ENCODE assay signal across 29 cellular contexts in genomic region chr10:89470628-89471027, GRCh38. TPM values are rescaled to one million over a fixed set of nuclear protein-coding genes. Genes with fewer than 3 reads are reported as not detected.
A peak's percentile ranks its signal among the peaks of the same experiment; 100 is the strongest.
DNase-seq lines count a peak whose midpoint lies in the region; ATAC-seq, FAIRE-seq and TF ChIP-seq lines count a peak whose summit lies in the region.
"Had no signal": no experiment of that assay in that cellular context is flagged by ENCODE, and none has a peak within 500 bp of the region (broad histone marks: within the 10 kb centered on the region; RNA-seq: fewer than 3 reads in every experiment).

No MANE protein-coding gene starts in this region.

- no peak for TF ChIP-seq POLR2A in HepG2 (IDR thresholded peaks at IDR 0.05; ENCODE audit: insufficient read depth in 1 of 2, low read depth in 2 of 2, low read length in 2 of 2)
- no peak for TF ChIP-seq POLR2A in body of pancreas (IDR thresholded peaks at IDR 0.05)

- DNase-seq in HepG2 (ENCODE audit: low spot score) (no peak), body of pancreas (peak in 1 of 4 donors; percentile 27), mesenchymal stem cell (peak; percentile 82), type B pancreatic cell (ENCODE audit: extremely low spot score, unreplicated experiment) (no peak), D721Med (ENCODE audit: insufficient read length, low spot score) (no peak), DMS114 treated with DMSO at 0.1 percent for 48 hours (lab: John Stamatoyannopoulos, UW; ENCODE audit: unreplicated experiment) (no peak)
- DNase-seq: activated CD4-positive, CD25-positive, alpha-beta regulatory T cell; activated CD8-positive, alpha-beta T cell treated with anti-CD3 and anti-CD28 coated beads for 36 hours; activated naive CD4-positive, alpha-beta T cell treated with Interleukin-2 at 50 U/mL for 16 hours; activated T-cell treated with anti-CD3 and anti-CD28 coated beads, Interleukin-2, amount 50 U/mL, for 1 hour; effector CD8-positive, alpha-beta T cell; H9; left colon; midbrain; MM.1S; NCI-H146; NCI-H2171; NCI-H524 treated with DMSO at 0.1 percent for 48 hours; stimulated activated naive B cell treated with anti-CD40 and anti-IgM and Interleukin-4, amounts not matched to agents 10 μg/mL and 1 μg/mL and 100 μg/mL, for 72 hours; uterus had no signal

- no peak overlapping the region for H4K91ac ChIP-seq in mesenchymal stem cell (ENCODE audit: low read length)

- H3K14ac ChIP-seq in mesenchymal stem cell (ENCODE audit: low read length in 2 of 2), result no peak overlapping the region

- intact Hi-C loops in HepG2 (cut with micrococcal nuclease; ENCODE audit: unreplicated experiment) (no loop called here), body of pancreas (cut with DNase I) (no loop called here)

- H3K36me3 ChIP-seq in liver (ENCODE audit: control insufficient read depth in 4 of 4, insufficient read depth in 3 of 4, low read depth in 1 of 4, low read length in 3 of 4) (no peaks in the 10 kb centered on the region), HepG2 (replicated peaks in 1 of 2; ENCODE audit: control insufficient read depth in 1 of 2, insufficient read depth in 2 of 2, low read length in 2 of 2) (no peaks in the 10 kb centered on the region), body of pancreas (replicated peaks in 1 of 2; ENCODE audit: insufficient read depth in 1 of 2, low read depth in 2 of 2) (no peaks in the 10 kb centered on the region), mesenchymal stem cell (ENCODE audit: control insufficient read depth in 1 of 2, insufficient read depth in 2 of 2, low read depth in 1 of 2, low read length in 2 of 2) (no peaks in the 10 kb centered on the region)
- H3K36me3 ChIP-seq: ascending aorta; BLaER1 treated with 17β-estradiol and CSF1 and Interleukin-3, amounts not matched to agents 10 nM and 100 nM; gastroesophageal sphincter; prostate gland; uterus had no signal

- in situ Hi-C loops in HepG2 (cut with HindIII; ENCODE audit: extremely low pct_ligation_motif_present, low pct_unique_long_range_greater_than_20kb), result no loop called here

- TF ChIP-seq EP300 in HepG2 (IDR thresholded peaks at IDR 0.05; ENCODE audit: low read depth in 2 of 2, low read length in 2 of 2) (no peak), HepG2 (CRISPR knock-in tag; IDR thresholded peaks at IDR 0.05; ENCODE audit: borderline replicate concordance) (no peak)

- no peaks in the 10 kb centered on the region for H4K20me1 ChIP-seq in HepG2 (ENCODE audit: insufficient read depth, low read length)
- H4K20me1 ChIP-seq: BLaER1 treated with 17β-estradiol and CSF1 and Interleukin-3, amounts not matched to agents 10 nM and 100 nM had no signal

- no peak for TF ChIP-seq RAD21 in liver (IDR thresholded peaks at IDR 0.05)
- no peak for TF ChIP-seq RAD21 in HepG2 (CRISPR knock-in tag; IDR thresholded peaks at IDR 0.05)

- H3K27me3 ChIP-seq in liver (ENCODE audit: control insufficient read depth in 4 of 4, insufficient read depth in 4 of 4, low read length in 3 of 4) (no peaks in the 10 kb centered on the region), HepG2 (ENCODE audit: control insufficient read depth in 1 of 2, insufficient read depth in 2 of 2, low read length in 2 of 2) (no peaks in the 10 kb centered on the region; a peak in 1 of 5 replicates), body of pancreas (no peaks in the 10 kb centered on the region), mesenchymal stem cell (ENCODE audit: control insufficient read depth in 1 of 2, insufficient read depth in 1 of 2, low read length in 2 of 2) (no peaks in the 10 kb centered on the region)
- H3K27me3 ChIP-seq: ascending aorta; BLaER1 treated with 17β-estradiol and CSF1 and Interleukin-3, amounts not matched to agents 10 nM and 100 nM; gastroesophageal sphincter; uterus had no signal

- no peak overlapping the region for H3K4me2 ChIP-seq in HepG2 (ENCODE audit: low read depth, low read length)
- H3K4me2 ChIP-seq in mesenchymal stem cell (ENCODE audit: low read length, poor library complexity, severe bottlenecking), result no peak overlapping the region
- H3K4me2 ChIP-seq: smooth muscle cell had no signal

- H3K9ac ChIP-seq in liver (ENCODE audit: low read depth in 1 of 2, low read length in 2 of 2) (no peak overlapping the region), HepG2 (ENCODE audit: insufficient read depth, low read depth, low read length) (no peak overlapping the region), mesenchymal stem cell (ENCODE audit: low read length) (no peak overlapping the region)
- H3K9ac ChIP-seq: BLaER1 treated with 17β-estradiol and CSF1 and Interleukin-3, amounts not matched to agents 10 nM and 100 nM had no signal

- H3K23ac ChIP-seq in mesenchymal stem cell (ENCODE audit: low read length in 2 of 2), result no peak overlapping the region

- H3K4ac ChIP-seq in mesenchymal stem cell (ENCODE audit: low read depth in 1 of 2, low read length in 2 of 2), result peak overlapping the region; percentile 34 to 35

- CTCF ChIA-PET in HepG2 (lab: Yijun Ruan, JAX; ENCODE audit: low intra/inter-chr PET ratio, low total read pairs), result no interaction called here

- no peak overlapping the region for H2AK5ac ChIP-seq in mesenchymal stem cell (ENCODE audit: low read length, severe bottlenecking)

- no peaks in the 10 kb centered on the region for H3K79me1 ChIP-seq in mesenchymal stem cell (replicated peaks; ENCODE audit: low read length, poor library complexity, severe bottlenecking)

- ATAC-seq in HepG2 (no peak), body of pancreas (no peak), GM19328 (IDR thresholded peaks at IDR 0.05; ENCODE audit: unreplicated experiment) (no peak)
- ATAC-seq: activated CD8-positive, alpha-beta T cell treated with anti-CD3 and anti-CD28 coated beads for 36 hours; gastroesophageal sphincter; left colon; stimulated activated naive B cell treated with anti-CD40 and anti-IgM and Interleukin-4, amounts not matched to agents 10 μg/mL and 1 μg/mL and 100 μg/mL, for 72 hours had no signal

- H2BK12ac ChIP-seq in mesenchymal stem cell (ENCODE audit: low read length in 2 of 2), result peak overlapping the region in 1 of 2 experiments; percentile 50

- BruUV-seq in HepG2 (replicated peaks; lab: Mats Ljungman, UMichigan), result no TSS peak

- H3K18ac ChIP-seq in mesenchymal stem cell (ENCODE audit: low read depth in 1 of 2, low read length in 2 of 2), result peak overlapping the region; percentile 3 to 7

- H3K4me1 Mint-ChIP-seq in type B pancreatic cell (ENCODE audit: unreplicated experiment), result peaks cover 16% of the 10 kb centered on the region

- H3K9me3 ChIP-seq in liver (ENCODE audit: control insufficient read depth in 4 of 4, low read length in 3 of 4), result no peaks in the 10 kb centered on the region
- H3K9me3 ChIP-seq in HepG2 (ENCODE audit: low read length), result no peaks in the 10 kb centered on the region
- H3K9me3 ChIP-seq in body of pancreas, result no peaks in the 10 kb centered on the region
- H3K9me3 ChIP-seq in mesenchymal stem cell (ENCODE audit: control insufficient read depth, low read length), result no peaks in the 10 kb centered on the region
- H3K9me3 ChIP-seq: ascending aorta; BLaER1 treated with 17β-estradiol and CSF1 and Interleukin-3, amounts not matched to agents 10 nM and 100 nM; gastroesophageal sphincter; prostate gland; uterus had no signal

- 54% methylated on average over 2 of the region's 2 CpGs for WGBS in liver
- WGBS in HepG2 (ENCODE audit: low lambda C conversion rate), result 0% methylated on average over 2 of the region's 2 CpGs
- 55 to 58% methylated on average over 2 of the region's 2 CpGs for WGBS in body of pancreas, 2 donors
- no CpG with 5 or more reads among the region's 2 CpGs for WGBS in mesenchymal stem cell

- H2BK120ac ChIP-seq in mesenchymal stem cell (ENCODE audit: low read depth, low read length), result peak overlapping the region; percentile 92

- no peaks in the 10 kb centered on the region for H3K36me3 Mint-ChIP-seq in type B pancreatic cell
- H3K36me3 Mint-ChIP-seq: IgD-negative memory B cell; stimulated activated naive B cell treated with anti-CD40 and anti-IgM and Interleukin-4, amounts not matched to agents 10 μg/mL and 1 μg/mL and 100 μg/mL, for 72 hours had no signal

- H3K4me3 Mint-ChIP-seq in type B pancreatic cell, result no peak overlapping the region
- H3K4me3 Mint-ChIP-seq: activated CD8-positive, alpha-beta T cell treated with anti-CD3 and anti-CD28 coated beads for 36 hours; H9; IgD-negative memory B cell; stimulated activated naive B cell treated with anti-CD40 and anti-IgM and Interleukin-4, amounts not matched to agents 10 μg/mL and 1 μg/mL and 100 μg/mL, for 72 hours had no signal

- no peak for TF ChIP-seq CTCF in liver (IDR thresholded peaks at IDR 0.05; ENCODE audit: low read depth, low read length, missing input control)
- no peak for TF ChIP-seq CTCF in HepG2 (CRISPR knock-in tag; IDR thresholded peaks at IDR 0.05)
- TF ChIP-seq CTCF in body of pancreas (IDR thresholded peaks at IDR 0.05), result no peak
- no peak for TF ChIP-seq CTCF in type B pancreatic cell (conservative IDR thresholded peaks at IDR 0.05)
- no peak for TF ChIP-seq CTCF in D721Med (IDR thresholded peaks at IDR 0.05; ENCODE audit: insufficient read depth, missing control alignments)

- H3K9me3 Mint-ChIP-seq in type B pancreatic cell, result no peaks in the 10 kb centered on the region
- H3K9me3 Mint-ChIP-seq: activated CD8-positive, alpha-beta T cell treated with anti-CD3 and anti-CD28 coated beads for 36 hours; H9; IgD-negative memory B cell; stimulated activated naive B cell treated with anti-CD40 and anti-IgM and Interleukin-4, amounts not matched to agents 10 μg/mL and 1 μg/mL and 100 μg/mL, for 72 hours had no signal

- no peak for FAIRE-seq in HepG2 (lab: Jason Lieb, UNC)
- no peak for FAIRE-seq in D721Med (lab: Jason Lieb, UNC)

- H2BK5ac ChIP-seq in mesenchymal stem cell (ENCODE audit: low read depth, low read length, poor library complexity, severe bottlenecking), result no peak overlapping the region

- H3K27ac Mint-ChIP-seq in type B pancreatic cell, result peak overlapping the region; percentile 24
- H3K27ac Mint-ChIP-seq: activated CD8-positive, alpha-beta T cell treated with anti-CD3 and anti-CD28 coated beads for 36 hours had no signal

- H2AFZ ChIP-seq in HepG2 (ENCODE audit: low read length) (no peak overlapping the region), mesenchymal stem cell (ENCODE audit: low read depth, low read length) (no peak overlapping the region)

- H3K4me1 ChIP-seq in liver (ENCODE audit: control insufficient read depth in 4 of 4, insufficient read depth in 4 of 4, low read length in 3 of 4), result peaks cover 7 to 43% (median 37%) of the 10 kb centered on the region in 4 donors
- peaks cover 47% of the 10 kb centered on the region for H3K4me1 ChIP-seq in HepG2 (ENCODE audit: insufficient read depth, low read length)
- peaks cover 66% of the 10 kb centered on the region for H3K4me1 ChIP-seq in body of pancreas
- peaks cover 2% of the 10 kb centered on the region for H3K4me1 ChIP-seq in mesenchymal stem cell (ENCODE audit: control insufficient read depth, insufficient read depth, low read depth, low read length)
- H3K4me1 ChIP-seq: prostate gland had no signal

- H3K4me3 ChIP-seq in liver (ENCODE audit: low read depth in 1 of 3, low read length in 3 of 3) (no peak overlapping the region), HepG2 (replicated peaks in 1 of 3; ENCODE audit: insufficient read depth in 1 of 3, low read depth in 2 of 3, low read length in 3 of 3) (no peak overlapping the region), body of pancreas (no peak overlapping the region), mesenchymal stem cell (ENCODE audit: insufficient read depth in 1 of 2, low read depth in 1 of 2, low read length in 2 of 2) (no peak overlapping the region)
- H3K4me3 ChIP-seq: ascending aorta; BLaER1 treated with 17β-estradiol and CSF1 and Interleukin-3, amounts not matched to agents 10 nM and 100 nM; gastroesophageal sphincter; prostate gland; smooth muscle cell; uterus had no signal

- peak overlapping the region; percentile 92 for H4K8ac ChIP-seq in mesenchymal stem cell (ENCODE audit: low read length)

- POLR2A ChIA-PET in HepG2 (lab: Yijun Ruan, JAX), result no interaction called here

- H3K27ac ChIP-seq in liver (ENCODE audit: low read depth in 1 of 2, low read length in 2 of 2), result peak overlapping the region; percentile 51 to 57
- no peak overlapping the region for H3K27ac ChIP-seq in HepG2 (ENCODE audit: extremely low read length, insufficient read depth, low read length)
- H3K27ac ChIP-seq in body of pancreas, result peak overlapping the region in 3 of 4 donors; percentile 20 to 54 (median 48)
- no peak overlapping the region for H3K27ac ChIP-seq in mesenchymal stem cell (ENCODE audit: low read length, poor library complexity, severe bottlenecking)
- H3K27ac ChIP-seq: ascending aorta, gastroesophageal sphincter, prostate gland, RWPE1, uterus had no signal

- no peak overlapping the region for H2BK15ac ChIP-seq in mesenchymal stem cell (ENCODE audit: low read depth, poor library complexity, severe bottlenecking)

- H3K27me3 Mint-ChIP-seq in type B pancreatic cell, result no peaks in the 10 kb centered on the region

- H3K79me2 ChIP-seq in HepG2 (ENCODE audit: insufficient read depth, low read length), result no peaks in the 10 kb centered on the region

RNA-seq across cellular contexts. Expression of gene IFIT5, which starts 56.3 kb away (rescaled TPM):
- total RNA-seq in liver (10 to 100 TPM in 1 of 2 donors, 1 to 10 TPM in 1; 5.0 to 10.7 TPM), HepG2 (2016; rRNA removed; fragmentation: Illumina TruSeq; extraction: Trizol) (8.3 and 12.5 TPM in 2 replicates), body of pancreas (10 to 100 TPM in 1 of 2 donors, 1 to 10 TPM in 1; 1.6 to 11.7 TPM), type B pancreatic cell (ENCODE audit: low replicate concordance) (9.4 and 11.0 TPM in 2 replicates)
- polyA plus RNA-seq in liver (1 to 10 TPM; 6.2 to 7.3 TPM), HepG2 (2011; rRNA removed) (2.1 and 2.2 TPM in 2 replicates)
- total RNA-seq in HepG2 (2016; cell fraction: cytosol; rRNA removed; fragmentation: Illumina TruSeq; extraction: Trizol; ENCODE audit: low read depth), result 1.0 and 1.1 TPM in 2 replicates
- total RNA-seq in HepG2 (2016; cell fraction: insoluble cytoplasmic fraction; rRNA removed; fragmentation: Illumina TruSeq; extraction: Trizol), result 8.2 and 12.7 TPM in 2 replicates
- total RNA-seq in HepG2 (2016; cell fraction: membrane; rRNA removed; fragmentation: Illumina TruSeq; extraction: Trizol), result 3.3 and 4.0 TPM in 2 replicates
- total RNA-seq in HepG2 (2016; cell fraction: nucleus; rRNA removed; fragmentation: Illumina TruSeq; extraction: Trizol), result 5.6 and 6.4 TPM in 2 replicates
- 1.0 and 1.7 TPM in 2 replicates for polyA plus RNA-seq in HepG2 (2011; cell fraction: cytosol; rRNA removed)
- polyA plus RNA-seq in HepG2 (2011; cell fraction: nucleus; rRNA removed), result 0.74 and 0.78 TPM in 2 replicates
- polyA plus RNA-seq in HepG2 (2012), result 2.6 and 4.0 TPM in 2 replicates
- 0.29 and 0.33 TPM in 2 replicates for polyA plus RNA-seq in HepG2 (2016; cell fraction: cytosol; fragmentation: Illumina TruSeq; extraction: Trizol; ENCODE audit: low read depth)
- 9.9 and 10.7 TPM in 2 replicates for polyA plus RNA-seq in HepG2 (2016; cell fraction: insoluble cytoplasmic fraction; fragmentation: Illumina TruSeq; extraction: Trizol; ENCODE audit: low read depth)
- polyA plus RNA-seq in HepG2 (2016; cell fraction: membrane; fragmentation: Illumina TruSeq; extraction: Trizol; ENCODE audit: low read depth), result 1.1 TPM in 2 replicates
- 4.2 TPM in 2 replicates for polyA plus RNA-seq in HepG2 (2016; cell fraction: nucleus; fragmentation: Illumina TruSeq; extraction: Trizol; ENCODE audit: insufficient read depth, low read depth)
- polyA minus RNA-seq in HepG2 (2011; rRNA and poly(A)+ RNA removed; ENCODE audit: low replicate concordance), result 0.96 and 1.1 TPM in 2 replicates
- 2.8 and 3.6 TPM in 2 replicates for polyA minus RNA-seq in HepG2 (2011; cell fraction: cytosol; rRNA and poly(A)+ RNA removed)
- polyA minus RNA-seq in HepG2 (2011; cell fraction: nucleus; rRNA and poly(A)+ RNA removed), result 4.4 and 8.3 TPM in 2 replicates
- 16.7 TPM for polyA plus RNA-seq in mesenchymal stem cell (2013, experiment 1 of 2)
- polyA plus RNA-seq in mesenchymal stem cell (2013, experiment 2 of 2), result 17.1 TPM

Comparison
In these comparisons a context has a peak if more than half of its experiments do, and no peak if none do; other contexts are left out.
1. H3K27ac ChIP-seq: peak in liver (2 of 2) and body of pancreas (3 of 4); none in HepG2 (single experiment) and mesenchymal stem cell (single experiment).